In the genomic region with DNA sequence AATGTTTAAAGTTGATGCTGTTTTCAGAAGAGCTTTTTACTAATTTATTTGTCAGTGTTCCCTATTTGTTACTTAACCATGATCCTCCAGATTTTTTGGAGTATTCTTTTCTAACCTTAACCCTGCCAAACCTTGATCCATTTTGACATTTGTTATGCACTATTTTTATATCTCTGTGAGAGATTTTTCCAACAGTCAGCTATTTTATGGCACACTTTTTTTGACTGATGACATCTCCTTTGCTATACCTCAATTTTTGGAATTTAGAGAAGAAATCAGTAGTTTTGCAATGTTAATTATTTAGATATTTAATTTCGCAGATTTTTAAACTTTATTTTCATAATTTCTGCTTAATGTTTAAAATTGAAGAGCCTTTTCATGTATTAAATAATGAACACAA, we compare ENCODE assay signal across 21 cellular contexts.
"Had no signal": no experiment of that assay in that cellular context is flagged by ENCODE, and none has a peak within 500 bp of the region (broad histone marks: within the 10 kb centered on the region; RNA-seq: fewer than 3 reads in every experiment).

No MANE protein-coding gene starts in this region.

- H3K4me1 Mint-ChIP-seq: stimulated activated effector memory CD8-positive, alpha-beta T cell treated with anti-CD3 and anti-CD28 coated beads, Interleukin-12 subunit alpha, Interleukin-12 subunit beta, amount 100 ng/mL, for 72 hours had no signal

- DNase-seq: erythroblast; foreskin keratinocyte; heart left ventricle; hypothalamus; mammary epithelial cell; mucosa of descending colon; naive thymus-derived CD8-positive, alpha-beta T cell; ovary; stimulated activated CD4-positive, alpha-beta T cell treated with anti-CD3 and anti-CD28 coated beads, Interleukin-4, amount 100 ng/mL, for 1 hour; stimulated activated CD8-positive, alpha-beta memory T cell treated with anti-CD3 and anti-CD28 coated beads, Interleukin-4, amount 100 ng/mL, for 48 hours; stimulated activated naive CD8-positive, alpha-beta T cell treated with anti-CD3 and anti-CD28 coated beads, Interleukin-15, Interleukin-2, amounts not matched to agents 100 U/mL and 50 U/mL, for 24 hours; thyroid gland had no signal

- H3K27me3 ChIP-seq: foreskin keratinocyte, heart left ventricle, ovary, right atrium auricular region, suprapubic skin, thyroid gland had no signal

- H3K27ac Mint-ChIP-seq: stimulated activated effector memory CD8-positive, alpha-beta T cell treated with anti-CD3 and anti-CD28 coated beads, Interleukin-12 subunit alpha, Interleukin-12 subunit beta, amount 100 ng/mL, for 72 hours; type B pancreatic cell had no signal

- H3K9me3 Mint-ChIP-seq: stimulated activated effector memory CD8-positive, alpha-beta T cell treated with anti-CD3 and anti-CD28 coated beads, Interleukin-12 subunit alpha, Interleukin-12 subunit beta, amount 100 ng/mL, for 72 hours; type B pancreatic cell had no signal

- H3K36me3 Mint-ChIP-seq: type B pancreatic cell had no signal

- FAIRE-seq: endothelial cell of umbilical vein, islet of Langerhans, urothelium cell line had no signal

- H3K9me3 ChIP-seq: heart left ventricle, mucosa of descending colon, ovary, right atrium auricular region, suprapubic skin, thyroid gland had no signal

- H3K27me3 Mint-ChIP-seq: naive thymus-derived CD8-positive, alpha-beta T cell; type B pancreatic cell had no signal

- H3K4me1 ChIP-seq: right atrium auricular region, thyroid gland had no signal

- H3K27ac ChIP-seq: foreskin keratinocyte, heart left ventricle, ovary, right atrium auricular region, suprapubic skin, thyroid gland had no signal

- H3K4me2 ChIP-seq: smooth muscle cell had no signal

- ATAC-seq: foreskin keratinocyte; heart left ventricle; left lobe of liver; mucosa of descending colon; naive thymus-derived CD8-positive, alpha-beta T cell; stimulated activated effector memory CD8-positive, alpha-beta T cell treated with anti-CD3 and anti-CD28 coated beads, Interleukin-12 subunit alpha, Interleukin-12 subunit beta, amount 100 ng/mL, for 72 hours; stimulated activated naive CD8-positive, alpha-beta T cell treated with anti-CD3 and anti-CD28 coated beads, Interleukin-15, Interleukin-2, amounts not matched to agents 100 U/mL and 50 U/mL, for 24 hours had no signal

- H3K4me3 ChIP-seq: heart left ventricle, mucosa of descending colon, ovary, right atrium auricular region, smooth muscle cell, suprapubic skin, thyroid gland had no signal

- H3K4me3 Mint-ChIP-seq: naive thymus-derived CD8-positive, alpha-beta T cell; stimulated activated effector memory CD8-positive, alpha-beta T cell treated with anti-CD3 and anti-CD28 coated beads, Interleukin-12 subunit alpha, Interleukin-12 subunit beta, amount 100 ng/mL, for 72 hours; type B pancreatic cell had no signal

- H3K36me3 ChIP-seq: ovary had no signal
